ENCODE assay signal across 1 cellular context in genomic region chr20:49006446-49006980, GRCh38.
TF ChIP-seq lines count a peak whose summit lies in the region.

No MANE protein-coding gene starts in this region.

TF ChIP-seq in H1, 55 proteins besides CTCF, POLR2A, EP300 and RAD21:
- no peak for TF ChIP-seq JUND (IDR thresholded peaks at IDR 0.05; ENCODE audit: low read length)
- TF ChIP-seq YY1 (IDR thresholded peaks at IDR 0.05; ENCODE audit: low read depth, low read length), result 0 out of 2 replicates have a peak, but pooled peaks have one; percentile 36
